Comparison of ENCODE assay signal across 13 cellular contexts in the genomic region with DNA sequence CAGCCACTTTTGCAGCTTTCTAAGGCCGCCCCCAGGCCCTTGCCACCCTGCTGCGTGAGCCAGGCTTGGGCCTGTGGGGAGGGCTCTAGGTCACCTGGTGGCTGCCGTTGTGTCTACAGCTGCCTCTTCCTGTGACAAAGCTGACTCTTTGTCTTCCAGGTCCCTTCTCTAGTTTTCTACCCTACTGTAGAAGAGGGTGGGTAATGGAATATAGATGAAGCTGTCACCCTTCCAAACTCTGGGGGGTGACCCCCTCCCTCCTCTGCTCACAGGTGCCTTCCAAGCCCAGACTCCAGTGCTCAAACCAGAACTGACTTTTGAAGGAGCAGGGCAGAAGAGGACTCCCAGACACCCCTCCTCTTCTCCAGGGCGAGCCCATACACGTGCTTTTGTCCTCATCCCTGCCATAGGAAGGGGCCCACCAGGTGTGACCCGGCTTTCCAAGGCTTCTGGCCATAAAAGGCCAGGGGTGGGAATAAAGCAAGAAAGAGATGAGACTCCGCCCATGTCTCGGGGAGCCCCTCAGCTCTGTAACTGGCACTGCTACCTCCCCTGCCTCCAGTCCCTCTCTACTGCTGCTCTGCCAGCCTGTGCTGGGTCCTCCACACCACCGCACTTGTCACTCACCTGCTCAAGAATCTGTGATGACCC. TPM values are rescaled to one million over a fixed set of nuclear protein-coding genes. Genes with fewer than 3 reads are reported as not detected.
DNase-seq lines count a peak whose midpoint lies in the region; ATAC-seq and TF ChIP-seq lines count a peak whose summit lies in the region.
"Had no signal": no experiment of that assay in that cellular context is flagged by ENCODE, and none has a peak within 500 bp of the region (broad histone marks: within the 10 kb centered on the region; RNA-seq: fewer than 3 reads in every experiment).

No MANE protein-coding gene starts in this region.

- no peaks in the 10 kb centered on the region for H3K9me3 ChIP-seq in right lobe of liver

- POLR2A ChIA-PET in T-cell (lab: Charles Lee) = no interaction called here

- peaks cover 0 to 10% (median 4%) of the 10 kb centered on the region in 4 donors for H3K36me3 ChIP-seq in right lobe of liver

- no peaks in the 10 kb centered on the region for H3K27me3 ChIP-seq in right lobe of liver

- intact Hi-C loops in right lobe of liver (cut with DNase I) = no loop called here

- no peak overlapping the region for H3K27ac ChIP-seq in right lobe of liver
- H3K27ac ChIP-seq: 22Rv1, SK-N-MC had no signal

- no peak for TF ChIP-seq POLR2A in right lobe of liver (IDR thresholded peaks at IDR 0.05)

- DNase-seq in DMS 273 (lab: John Stamatoyannopoulos, UW; ENCODE audit: unreplicated experiment) (peak; percentile 52), DMS 273 treated with DMSO at 0.1 percent for 48 hours (lab: John Stamatoyannopoulos, UW) (no peak), T-cell (no peak), right lobe of liver (no peak), occipital lobe (lab: John Stamatoyannopoulos, UW) (no peak), hypothalamus (lab: John Stamatoyannopoulos, UW) (no peak)
- DNase-seq: GDM1, NCI-H1436 had no signal

- H3K27me3 Mint-ChIP-seq in T-cell = peaks cover 3 to 6% of the 10 kb centered on the region in 2 donors

- CTCF ChIA-PET in T-cell (lab: Charles Lee) = interaction anchor here in 1 of 2 donors (0.6 kb wide), 2 partner anchors 9 to 250 kb away, joined by 3 to 5 read pairs; no protein-coding TSS in a partner anchor

- H3K4me1 ChIP-seq in right lobe of liver = no peaks in the 10 kb centered on the region

- H3K36me3 Mint-ChIP-seq in T-cell = peaks cover 6% of the 10 kb centered on the region

- no peak overlapping the region for H3K4me3 ChIP-seq in right lobe of liver
- H3K4me3 ChIP-seq: SK-N-MC had no signal

- WGBS in right lobe of liver (ENCODE audit: insufficient coverage, low coverage, low lambda C conversion rate, missing lambda C conversion rate) = 52% methylated on average over 3 of the region's 9 CpGs

- TF ChIP-seq CTCF in right lobe of liver (IDR thresholded peaks at IDR 0.05) = no peak

- ATAC-seq in GM19351 (IDR thresholded peaks at IDR 0.05; ENCODE audit: unreplicated experiment) = peak; percentile 38
- ATAC-seq in T-cell (replicated peaks in 1 of 4) = peak in 3 of 4 experiments; percentile 16 to 35 (median 32)
- peak; percentile 15 to 55 (median 40) for ATAC-seq in right lobe of liver
- no peak for ATAC-seq in GM18519 (IDR thresholded peaks at IDR 0.05; ENCODE audit: low FRiP score, unreplicated experiment)

- H3K4me1 Mint-ChIP-seq in T-cell = peaks cover 7 to 11% (median 7%) of the 10 kb centered on the region in 3 donors
- H3K4me1 Mint-ChIP-seq: brain had no signal

- H3K9me3 Mint-ChIP-seq in T-cell = no peaks in the 10 kb centered on the region

- H3K27ac Mint-ChIP-seq in T-cell = no peak overlapping the region

- peak overlapping the region in 1 of 3 donors; percentile 10 for H3K4me3 Mint-ChIP-seq in T-cell
- H3K4me3 Mint-ChIP-seq: brain had no signal

RNA-seq across cellular contexts. Expression of a gene that starts 17.9 kb away (rescaled TPM):
- total RNA-seq in T-cell (1 to 10 TPM in 1 of 5 donors, under 1 TPM in 2, not detected in 2; 0.82 to 1.2 (median 0.99) TPM), right lobe of liver (100 to 1,000 TPM; 260 to 452 (median 415) TPM), occipital lobe (9.0 TPM)

Comparison
In these comparisons a context has a peak if more than half of its experiments do, and no peak if none do; other contexts are left out.
1. RNA of a gene that starts 17.9 kb away (total RNA-seq): 260 to 452 TPM in right lobe of liver; 9.0 TPM in occipital lobe (single experiment) and 0.82 to 1.2 TPM in T-cell; every median in the first group is over 10 times any median in the second.